ENCODE assay signal across 8 cellular contexts in genomic region chr7:140479739-140480084, GRCh38. TPM values are rescaled to one million over a fixed set of nuclear protein-coding genes. Genes with fewer than 3 reads are reported as not detected.
DNase-seq lines count a peak whose midpoint lies in the region; ATAC-seq, FAIRE-seq and TF ChIP-seq lines count a peak whose summit lies in the region.

No MANE protein-coding gene starts in this region.

- no peak for TF ChIP-seq EP300 in esophagus muscularis mucosa (IDR thresholded peaks at IDR 0.05)

- peaks cover 24% of the 10 kb centered on the region for H3K4me1 ChIP-seq in OCI-LY7 (ENCODE audit: insufficient read depth, low read length, poor library complexity, severe bottlenecking)
- H3K4me1 ChIP-seq in esophagus muscularis mucosa = peaks cover 21 to 36% (median 31%) of the 10 kb centered on the region in 4 donors

- H4K20me1 ChIP-seq in OCI-LY7 (ENCODE audit: insufficient read depth, low read length) = peaks cover 11% of the 10 kb centered on the region; the same call in 1 of the 2 replicates

- 10% methylated on average over 2 of the region's 2 CpGs for WGBS in esophagus muscularis mucosa

- peak overlapping the region; percentile 65 for H2AFZ ChIP-seq in OCI-LY7 (ENCODE audit: low read length)

- peak overlapping the region; percentile 76 for H3K4me2 ChIP-seq in OCI-LY7 (ENCODE audit: low read length)

- H3K4me3 ChIP-seq in OCI-LY7 (ENCODE audit: low read depth, low read length, poor library complexity, severe bottlenecking) (peak overlapping the region; percentile 98), esophagus muscularis mucosa (peak overlapping the region; percentile 89 to 99 (median 96)), retinal pigment epithelial cell (ENCODE audit: low read length) (peak overlapping the region; percentile 82)

- TF ChIP-seq CTCF in OCI-LY7 (conservative IDR thresholded peaks at IDR 0.05; ENCODE audit: low read length) = no peak
- no peak for TF ChIP-seq CTCF in esophagus muscularis mucosa (IDR thresholded peaks at IDR 0.05)
- TF ChIP-seq CTCF in retinal pigment epithelial cell (conservative IDR thresholded peaks at IDR 0.05; ENCODE audit: low read depth, low read length) = no peak

- H3K27ac ChIP-seq in OCI-LY7 (ENCODE audit: low read depth, low read length, poor library complexity, severe bottlenecking) (no peak overlapping the region), esophagus muscularis mucosa (replicated peaks in 1 of 4) (peak overlapping the region; percentile 89 to 94 (median 93))

- no peak for FAIRE-seq in GM12891 (lab: Jason Lieb, UNC)

- no TSS peak for BruUV-seq in OCI-LY7 (replicated peaks; lab: Mats Ljungman, UMichigan)

- CTCF ChIA-PET in OCI-LY7 (lab: Charles Lee; ENCODE audit: unreplicated experiment) = no interaction called here

- POLR2A ChIA-PET in OCI-LY7 (lab: Charles Lee) = interaction anchor here (0.8 to 2.1 kb wide), 5 partner anchors 9 to 19 kb away, joined by 3 to 11 read pairs (median 4); no protein-coding TSS in a partner anchor

- ATAC-seq in HG03442 (IDR thresholded peaks at IDR 0.05; ENCODE audit: unreplicated experiment) = no peak

- intact Hi-C loops in OCI-LY7 (cut with micrococcal nuclease; ENCODE audit: unreplicated experiment) = loop anchor here (1.0 to 5.0 kb wide), 5 partner anchors 81 to 535 kb away; partner anchors contain the start of genes ADCK2, BRAF, MRPS33 and SLC37A3
- intact Hi-C loops in esophagus muscularis mucosa (cut with DNase I) = loop anchor here (5.0 kb wide), 1 partner anchor 173 kb away; no protein-coding TSS in a partner anchor

- TF ChIP-seq POLR2A in GM12891 (IDR thresholded peaks at IDR 0.05; ENCODE audit: low read depth, low read length) = no peak
- TF ChIP-seq POLR2A in esophagus muscularis mucosa (IDR thresholded peaks at IDR 0.05; ENCODE audit: low read depth) = no peak

- H3K79me2 ChIP-seq in OCI-LY7 (ENCODE audit: insufficient read depth, low read depth, low read length) = peaks cover 40% of the 10 kb centered on the region

- no peaks in the 10 kb centered on the region for H3K9me2 ChIP-seq in OCI-LY7 (ENCODE audit: insufficient read depth, low read length)

- H3K9me3 ChIP-seq in OCI-LY7 (ENCODE audit: low read length) (no peaks in the 10 kb centered on the region), esophagus muscularis mucosa (no peaks in the 10 kb centered on the region)

- peak; percentile 16 for DNase-seq in GM12891 (ENCODE audit: insufficient read length, low spot score)
- no peak for DNase-seq in OCI-LY7 (ENCODE audit: low spot score)
- no peak for DNase-seq in esophagus muscularis mucosa (ENCODE audit: extremely low spot score)
- DNase-seq in retinal pigment epithelial cell (ENCODE audit: low read depth) = no peak
- DNase-seq in activated CD8-positive, alpha-beta memory T cell treated with anti-CD3 and anti-CD28 coated beads for 24 hours = no peak
- DNase-seq in 8988T = no peak
- no peak for DNase-seq in DMS153 treated with DMSO at 0.1 percent for 48 hours (lab: John Stamatoyannopoulos, UW; ENCODE audit: unreplicated experiment)

- H3K36me3 ChIP-seq in OCI-LY7 (ENCODE audit: insufficient read depth, low read length) = no peaks in the 10 kb centered on the region
- H3K36me3 ChIP-seq in esophagus muscularis mucosa = no peaks in the 10 kb centered on the region

- no peaks in the 10 kb centered on the region for H3K27me3 ChIP-seq in esophagus muscularis mucosa

TF ChIP-seq in GM12891, 5 proteins besides CTCF, POLR2A, EP300 and RAD21:
- TF ChIP-seq POLR2AphosphoS5 (IDR thresholded peaks at IDR 0.05; ENCODE audit: low read depth, low read length) (no peak), SPI1 (IDR thresholded peaks at IDR 0.05; ENCODE audit: low read depth, low read length) (no peak), PAX5 (IDR thresholded peaks at IDR 0.05; ENCODE audit: insufficient read depth, low read length, severe bottlenecking) (no peak), POU2F2 (IDR thresholded peaks at IDR 0.05; ENCODE audit: low read depth, low read length) (no peak), TAF1 (IDR thresholded peaks at IDR 0.05; ENCODE audit: low read depth, low read length) (no peak)
TF ChIP-seq in GM12891: peak in this region for 0.

RNA-seq across cellular contexts. Expression of gene MKRN1, which starts 0.4 kb away (rescaled TPM):
- 50.5 TPM for polyA plus RNA-seq in GM12891 (2012; ENCODE audit: low read depth, missing spikeins)
- total RNA-seq in OCI-LY7 (2014; rRNA removed; shearing (Covaris generic)) = 26.4 and 47.5 TPM in 2 replicates
- total RNA-seq in OCI-LY7 (2022) = 48.0 and 54.9 TPM in 2 replicates
- total RNA-seq in esophagus muscularis mucosa = 100 to 1,000 TPM in 1 of 4 donors, 10 to 100 TPM in 3; 66.4 to 105 (median 77.9) TPM
